ENCODE assay signal across 9 cellular contexts in the genomic region with DNA sequence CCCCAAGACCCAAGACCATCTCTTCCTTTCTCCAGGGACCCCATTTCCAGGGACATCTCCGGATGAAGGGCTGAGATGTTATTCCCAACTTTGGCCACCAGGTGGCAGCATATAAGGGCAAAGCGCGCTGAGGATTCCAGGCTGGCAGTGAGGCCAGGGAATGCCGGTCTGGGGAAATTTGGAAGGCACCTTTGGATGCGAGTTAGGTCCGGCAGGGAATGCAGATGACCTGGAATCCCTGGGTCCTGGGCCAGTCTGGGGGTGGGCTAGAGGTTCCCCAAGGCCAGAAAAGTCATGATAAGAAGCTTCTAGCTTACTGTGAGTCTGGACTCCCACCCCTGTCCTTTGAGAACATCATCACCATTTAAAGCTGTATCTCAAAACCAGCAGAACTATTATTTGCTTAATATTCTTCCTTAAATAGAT. TPM values are rescaled to one million over a fixed set of nuclear protein-coding genes. Genes with fewer than 3 reads are reported as not detected.
DNase-seq lines count a peak whose midpoint lies in the region; ATAC-seq, FAIRE-seq and TF ChIP-seq lines count a peak whose summit lies in the region.
"Had no signal": no experiment of that assay in that cellular context is flagged by ENCODE, and none has a peak within 500 bp of the region (broad histone marks: within the 10 kb centered on the region; RNA-seq: fewer than 3 reads in every experiment).

No MANE protein-coding gene starts in this region.

- H3K36me3 ChIP-seq in adipocyte (ENCODE audit: control insufficient read depth, insufficient read depth, low read length, severe bottlenecking) (no peaks in the 10 kb centered on the region), heart left ventricle (no peaks in the 10 kb centered on the region), psoas muscle (ENCODE audit: insufficient read depth in 1 of 2, low read depth in 1 of 2) (no peaks in the 10 kb centered on the region)

- intact Hi-C loops in heart left ventricle (cut with DNase I), result loop anchor here in 9 of 10 donors (2.0 to 10.0 kb wide), 8 partner anchors 45 to 1025 kb away; a partner anchor contains a TSS
- intact Hi-C loops in psoas muscle (cut with DNase I), result loop anchor here (5.0 to 10.0 kb wide), 4 partner anchors 132 to 1025 kb away; a partner anchor contains a TSS

- no peaks in the 10 kb centered on the region for H3K4me1 ChIP-seq in adipocyte (ENCODE audit: control insufficient read depth, insufficient read depth, low read length)
- H3K4me1 ChIP-seq in heart left ventricle, result peaks cover 0 to 17% (median 5%) of the 10 kb centered on the region in 12 donors
- peaks cover 3% of the 10 kb centered on the region for H3K4me1 ChIP-seq in psoas muscle

- in situ Hi-C loops in SK-MEL-5 (cut with HindIII; ENCODE audit: low pct_unique_long_range_greater_than_20kb, low sequenced_read_pairs), result no loop called here

- H3K4me3 ChIP-seq in adipocyte (ENCODE audit: low read length) (no peak overlapping the region), heart left ventricle (no peak overlapping the region), psoas muscle (no peak overlapping the region)

- no peak for TF ChIP-seq POLR2A in heart left ventricle (IDR thresholded peaks at IDR 0.05)

- 0 to 1% (median 0%) methylated on average over 1 to 6 of the region's 6 CpGs for WGBS in heart left ventricle, 4 donors
- WGBS in psoas muscle, 3 donors, result 0 to 3% (median 0%) methylated on average over 6 of the region's 6 CpGs

- FAIRE-seq in D721Med (lab: Jason Lieb, UNC), result no peak

- TF ChIP-seq CTCF in D721Med (IDR thresholded peaks at IDR 0.05; ENCODE audit: insufficient read depth, missing control alignments), result peak; percentile 83
- TF ChIP-seq CTCF in heart left ventricle (IDR thresholded peaks at IDR 0.05), result peak; percentile 68 to 96 (median 91)
- TF ChIP-seq CTCF in psoas muscle (IDR thresholded peaks at IDR 0.05), result peak; percentile 92

- H3K9ac ChIP-seq in adipocyte (ENCODE audit: low read length), result no peak overlapping the region

- H3K27me3 ChIP-seq in adipocyte (replicated peaks; ENCODE audit: control insufficient read depth, insufficient read depth, low read length), result peaks cover 46% of the 10 kb centered on the region
- peaks cover 0 to 25% (median 7%) of the 10 kb centered on the region in 9 donors for H3K27me3 ChIP-seq in heart left ventricle
- H3K27me3 ChIP-seq in psoas muscle (ENCODE audit: insufficient read depth in 3 of 3, low read length in 2 of 3), result peaks cover 0 to 4% (median 0%) of the 10 kb centered on the region in 3 donors

- H3K9me3 ChIP-seq in adipocyte (ENCODE audit: control insufficient read depth, low read length), result no peaks in the 10 kb centered on the region
- H3K9me3 ChIP-seq in heart left ventricle, result no peaks in the 10 kb centered on the region
- no peaks in the 10 kb centered on the region for H3K9me3 ChIP-seq in psoas muscle

- ATAC-seq in heart left ventricle, result peak in 2 of 4 donors; percentile 38 to 53
- peak; percentile 48 to 80 (median 65) for ATAC-seq in psoas muscle
- ATAC-seq in HG02870 (IDR thresholded peaks at IDR 0.05; ENCODE audit: unreplicated experiment), result no peak
- no peak for ATAC-seq in HG03520 (IDR thresholded peaks at IDR 0.05; ENCODE audit: unreplicated experiment)

- H3K27ac ChIP-seq in heart left ventricle, result no peak overlapping the region
- H3K27ac ChIP-seq in psoas muscle, result no peak overlapping the region

- DNase-seq in D721Med (ENCODE audit: insufficient read length, low spot score) (peak; percentile 75), HT1080 (ENCODE audit: low read depth) (peak; percentile 35), SK-MEL-5 (ENCODE audit: low read depth, low spot score) (peak; percentile 69), adipocyte (ENCODE audit: low read depth) (peak; percentile 88), heart left ventricle (peak; percentile 50 to 65 (median 56)), psoas muscle (peak; percentile 53 to 71)

RNA-seq across cellular contexts. Expression of a gene that starts 1.6 kb away (rescaled TPM):
- not detected in 2 replicates for total RNA-seq in HT1080 (2014; rRNA removed; shearing (Covaris generic))
- polyA plus RNA-seq in HT1080 (2015; cell fraction: cytosol; rRNA removed), result 0.06 TPM in 1 of 2 replicates, not detected in the other
- not detected in 2 replicates for polyA plus RNA-seq in HT1080 (2015; cell fraction: nucleus; rRNA removed)
- 0.77 and 1.7 TPM in 2 replicates for total RNA-seq in SK-MEL-5 (2014; rRNA removed; shearing (Covaris generic))
- polyA plus RNA-seq in SK-MEL-5 (2015; cell fraction: cytosol; rRNA removed), result 4.3 and 9.0 TPM in 2 replicates
- not detected in 2 replicates for polyA plus RNA-seq in SK-MEL-5 (2015; cell fraction: nucleus; rRNA removed)
- total RNA-seq in heart left ventricle (1 to 10 TPM in 1 of 9 donors, under 1 TPM in 7, not detected in 1; 0.30 to 2.3 (median 0.48) TPM), psoas muscle (under 1 TPM in 1 of 4 donors, not detected in 3; 0.20 TPM)
- polyA plus RNA-seq in heart left ventricle (under 1 TPM; 0.07 to 0.15 TPM), psoas muscle (under 1 TPM in 1 of 3 donors, not detected in 2; 0.07 TPM)
- total RNA-seq: T-helper 1 cell treated with Interleukin-12 subunit alpha and Interleukin-12 subunit beta and Interleukin-4 antibody, amounts not matched to agents 30 ng/mL and 1 ng/mL, for 36 hours had no signal

RNA-seq across cellular contexts. Expression of a gene that starts 4.8 kb away (rescaled TPM):
- total RNA-seq in HT1080 (2014; rRNA removed; shearing (Covaris generic)), result 0.03 TPM in 1 of 2 replicates, not detected in the other
- 0.02 TPM in 1 of 2 replicates, not detected in the other for polyA plus RNA-seq in HT1080 (2015; cell fraction: cytosol; rRNA removed)
- not detected in 2 replicates for polyA plus RNA-seq in HT1080 (2015; cell fraction: nucleus; rRNA removed)
- total RNA-seq in SK-MEL-5 (2014; rRNA removed; shearing (Covaris generic)), result 0.05 and 0.21 TPM in 2 replicates
- polyA plus RNA-seq in SK-MEL-5 (2015; cell fraction: cytosol; rRNA removed), result 0.09 and 0.25 TPM in 2 replicates
- polyA plus RNA-seq in SK-MEL-5 (2015; cell fraction: nucleus; rRNA removed), result 0.06 TPM in 1 of 2 replicates, not detected in the other
- not detected for total RNA-seq in heart left ventricle
- polyA plus RNA-seq in heart left ventricle, result not detected
- total RNA-seq in psoas muscle, result under 1 TPM in 2 of 4 donors, not detected in 2; 0.08 to 0.13 TPM
- polyA plus RNA-seq in psoas muscle, result under 1 TPM in 1 of 3 donors, not detected in 2; 0.03 TPM
- total RNA-seq: T-helper 1 cell treated with Interleukin-12 subunit alpha and Interleukin-12 subunit beta and Interleukin-4 antibody, amounts not matched to agents 30 ng/mL and 1 ng/mL, for 36 hours had no signal

RNA-seq across cellular contexts. Expression of a gene that starts 36.4 kb away (rescaled TPM):
- total RNA-seq in HT1080 (2014; rRNA removed; shearing (Covaris generic)), result not detected in 2 replicates
- polyA plus RNA-seq in HT1080 (2015; cell fraction: cytosol; rRNA removed), result not detected in 2 replicates
- not detected in 2 replicates for polyA plus RNA-seq in HT1080 (2015; cell fraction: nucleus; rRNA removed)
- total RNA-seq in SK-MEL-5 (2014; rRNA removed; shearing (Covaris generic)), result not detected in 2 replicates
- not detected in 2 replicates for polyA plus RNA-seq in SK-MEL-5 (2015; cell fraction: cytosol; rRNA removed)
- polyA plus RNA-seq in SK-MEL-5 (2015; cell fraction: nucleus; rRNA removed), result not detected in 2 replicates
- total RNA-seq in heart left ventricle (not detected), psoas muscle (under 1 TPM in 1 of 4 donors, not detected in 3; 0.12 TPM)
- polyA plus RNA-seq in heart left ventricle (not detected), psoas muscle (not detected)
- total RNA-seq: T-helper 1 cell treated with Interleukin-12 subunit alpha and Interleukin-12 subunit beta and Interleukin-4 antibody, amounts not matched to agents 30 ng/mL and 1 ng/mL, for 36 hours had no signal

RNA-seq across cellular contexts. Expression of a gene that starts 46.7 kb away (rescaled TPM):
- 25.5 and 31.7 TPM in 2 replicates for total RNA-seq in HT1080 (2014; rRNA removed; shearing (Covaris generic))
- 19.2 and 22.4 TPM in 2 replicates for polyA plus RNA-seq in HT1080 (2015; cell fraction: cytosol; rRNA removed)
- 59.1 and 62.0 TPM in 2 replicates for polyA plus RNA-seq in HT1080 (2015; cell fraction: nucleus; rRNA removed)
- 19.0 and 20.9 TPM in 2 replicates for total RNA-seq in SK-MEL-5 (2014; rRNA removed; shearing (Covaris generic))
- 20.4 and 29.3 TPM in 2 replicates for polyA plus RNA-seq in SK-MEL-5 (2015; cell fraction: cytosol; rRNA removed)
- polyA plus RNA-seq in SK-MEL-5 (2015; cell fraction: nucleus; rRNA removed), result 80.5 and 85.3 TPM in 2 replicates
- total RNA-seq in heart left ventricle (10 to 100 TPM; 15.4 to 40.3 (median 20.2) TPM), psoas muscle (10 to 100 TPM; 30.3 to 39.5 (median 35.9) TPM)
- polyA plus RNA-seq in heart left ventricle (10 to 100 TPM in 1 of 2 donors, 1 to 10 TPM in 1; 8.7 to 10.9 TPM), psoas muscle (10 to 100 TPM; 10.6 to 20.8 (median 16.8) TPM)

Comparison
In these comparisons a context has a peak if more than half of its experiments do, and no peak if none do; other contexts are left out.
1. DNase-seq: peak in every context shown above with its lines; median percentile 88 in adipocyte; 75 in D721Med; 69 in SK-MEL-5; 62 in psoas muscle; 56 in heart left ventricle; 35 in HT1080.
2. ATAC-seq: peak in psoas muscle (4 of 4); none in HG02870 (single experiment) and HG03520 (single experiment).
3. Peak in every context shown above with its lines, with median percentiles within 50 percentile points of each other: CTCF ChIP-seq.